Comparison of ENCODE assay signal across 1 cellular context in the genomic region with DNA sequence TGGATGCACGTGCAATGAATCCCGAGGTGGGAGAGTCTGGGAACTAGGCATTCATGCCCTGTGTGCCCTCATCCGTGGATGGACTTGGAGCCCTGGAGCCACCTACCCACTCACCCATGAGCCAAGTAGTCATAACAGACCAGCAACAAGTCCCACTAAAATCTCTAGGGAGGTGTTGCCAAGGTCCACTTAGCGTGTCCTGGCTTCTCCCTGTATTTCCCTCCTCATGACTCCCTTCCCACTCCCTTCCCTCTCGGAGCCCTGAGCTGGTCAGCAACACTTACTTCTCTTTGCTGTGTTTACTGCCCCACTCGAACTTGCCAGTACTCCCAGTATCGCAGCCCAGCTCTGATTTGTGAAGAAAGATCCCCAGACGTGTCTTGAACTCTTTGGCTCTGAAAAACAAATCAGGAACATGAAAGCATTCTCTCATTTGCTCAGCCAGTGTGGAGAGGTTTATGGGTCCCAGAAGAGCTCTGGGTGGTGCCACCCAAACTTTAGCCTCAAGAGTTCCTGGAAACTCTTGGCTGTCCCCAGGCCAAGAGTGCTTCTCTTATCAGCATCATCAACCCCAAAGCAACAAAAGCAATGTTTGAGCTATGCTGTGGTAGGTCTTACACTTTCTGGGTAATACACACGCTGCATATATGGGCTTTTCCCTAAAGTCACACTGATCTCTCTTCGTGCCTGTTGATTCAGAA.
TF ChIP-seq lines count a peak whose summit lies in the region.

No MANE protein-coding gene starts in this region.

TF ChIP-seq in HCT116, 20 proteins besides CTCF, POLR2A, EP300 and RAD21 (continued from another document):
- TF ChIP-seq REST (IDR thresholded peaks at IDR 0.05; ENCODE audit: low read depth) (no peak), TCF7L2 (IDR thresholded peaks at IDR 0.05; ENCODE audit: borderline replicate concordance, extremely low read depth, insufficient read depth, insufficient read length) (no peak), CEBPB (IDR thresholded peaks at IDR 0.05; ENCODE audit: low read depth) (no peak), POLR2AphosphoS5 (IDR thresholded peaks at IDR 0.05; ENCODE audit: low read depth, low read length) (no peak), EZH2phosphoT487 (IDR thresholded peaks at IDR 0.05; ENCODE audit: borderline replicate concordance) (no peak), ZFX (IDR thresholded peaks at IDR 0.05) (no peak), SRF (IDR thresholded peaks at IDR 0.05; ENCODE audit: low read depth) (no peak), JUND (IDR thresholded peaks at IDR 0.05) (no peak), FOSL1 (IDR thresholded peaks at IDR 0.05; ENCODE audit: low read depth) (no peak), CBX3 (IDR thresholded peaks at IDR 0.05; ENCODE audit: low read depth) (no peak)
- TF ChIP-seq, protein P1, sequence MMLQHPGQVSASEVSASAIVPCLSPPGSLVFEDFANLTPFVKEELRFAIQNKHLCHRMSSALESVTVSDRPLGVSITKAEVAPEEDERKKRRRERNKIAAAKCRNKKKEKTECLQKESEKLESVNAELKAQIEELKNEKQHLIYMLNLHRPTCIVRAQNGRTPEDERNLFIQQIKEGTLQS (IDR thresholded peaks at IDR 0.05), result no peak
TF ChIP-seq in HCT116: peak in this region for 0.
